Comparison of ENCODE assay signal across 25 cellular contexts in the genomic region with DNA sequence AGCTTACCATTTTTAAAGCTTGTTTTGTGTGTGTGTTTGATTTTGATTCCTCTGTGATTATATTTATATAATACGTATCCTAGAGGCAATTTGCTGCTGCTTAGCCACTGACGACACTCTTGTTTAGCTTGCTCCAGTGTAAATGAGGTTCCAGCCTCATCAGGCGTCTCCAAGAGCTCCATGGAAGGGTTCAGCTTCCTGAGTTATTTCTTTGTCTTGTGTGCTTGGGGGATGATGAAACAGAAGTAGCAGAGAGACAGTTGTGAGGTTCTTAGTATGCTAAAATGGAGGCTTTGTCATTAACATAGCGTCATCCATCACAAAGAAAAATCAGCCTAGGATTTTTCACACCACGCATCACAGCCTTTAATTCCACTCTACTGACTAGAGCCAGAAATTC.
"Had no signal": no experiment of that assay in that cellular context is flagged by ENCODE, and none has a peak within 500 bp of the region (broad histone marks: within the 10 kb centered on the region; RNA-seq: fewer than 3 reads in every experiment).

No MANE protein-coding gene starts in this region.

- H3K4me3 ChIP-seq: mucosa of descending colon, prostate gland, skin epidermis, upper lobe of right lung had no signal

- H3K27ac ChIP-seq: epithelial cell of prostate, prostate gland, skin epidermis, upper lobe of right lung had no signal

- H3K4me3 Mint-ChIP-seq: activated naive CD4-positive, alpha-beta T cell treated with anti-CD3 and anti-CD28 coated beads for 36 hours; activated naive CD8-positive, alpha-beta T cell treated with anti-CD3 and anti-CD28 coated beads, Interleukin-2, amount 50 U/mL, for 24 hours; dendritic cell treated with granulocyte-macrophage colony-stimulating factor and Interleukin-4, amounts not matched to agents 40 ng/mL and 50 ng/mL, for 4 days; naive thymus-derived CD8-positive, alpha-beta T cell; stimulated activated naive CD8-positive, alpha-beta T cell treated with anti-CD3 and anti-CD28 coated beads, Interleukin-15, Interleukin-2, amounts not matched to agents 100 ng/mL and 50 ng/mL, for 24 hours had no signal

- ATAC-seq: activated naive CD8-positive, alpha-beta T cell treated with anti-CD3 and anti-CD28 coated beads, Interleukin-2, amount 50 U/mL, for 24 hours; left lobe of liver; mucosa of descending colon; naive thymus-derived CD8-positive, alpha-beta T cell; right cardiac atrium; SK-N-SH treated with all-trans-retinoic acid at 6 μM for 48 hours; upper lobe of right lung had no signal

- H3K36me3 ChIP-seq: prostate gland, upper lobe of right lung had no signal

- DNase-seq: activated CD4-positive, CD25-positive, alpha-beta regulatory T cell treated with anti-CD3 and anti-CD28 coated beads, Interleukin-2, amount 50 U/mL, for 72 hours; activated naive CD4-positive, alpha-beta T cell treated with anti-CD3 and anti-CD28 coated beads for 36 hours; activated naive CD8-positive, alpha-beta T cell treated with anti-CD3 and anti-CD28 coated beads, Interleukin-2, amount 50 U/mL, for 24 hours; activated T-cell treated with anti-CD3 and anti-CD28 coated beads, Interleukin-2, amount 50 U/mL, for 1 hour; aorta; effector memory CD4-positive, alpha-beta T cell; islet precursor cell; mammary epithelial cell; mucosa of descending colon; naive thymus-derived CD8-positive, alpha-beta T cell; occipital lobe; right cardiac atrium; stimulated activated CD4-positive, alpha-beta T cell treated with anti-CD3 and anti-CD28 coated beads, Interleukin-4, amount 100 ng/mL, for 4 hours; stimulated activated CD8-positive, alpha-beta memory T cell treated with anti-CD3 and anti-CD28 coated beads, Interleukin-4, amount 100 ng/mL, for 48 hours; T-helper 1 cell; T1000; upper lobe of right lung had no signal

- H3K27ac Mint-ChIP-seq: activated naive CD4-positive, alpha-beta T cell treated with anti-CD3 and anti-CD28 coated beads for 36 hours; activated naive CD8-positive, alpha-beta T cell treated with anti-CD3 and anti-CD28 coated beads, Interleukin-2, amount 50 U/mL, for 24 hours; activated T-helper 2 cell treated with anti-CD3 and anti-CD28 coated beads, Interferon-gamma antibody, Interleukin-2, Interleukin-4, amounts not matched to agents 10 μg/mL and 5 μg/mL and 100 μg/mL, durations not matched to agents 14 hours and 24 hours and 36 hours; dendritic cell treated with granulocyte-macrophage colony-stimulating factor and Interleukin-4, amounts not matched to agents 40 ng/mL and 50 ng/mL, for 4 days; stimulated activated naive CD8-positive, alpha-beta T cell treated with anti-CD3 and anti-CD28 coated beads, Interleukin-15, Interleukin-2, amounts not matched to agents 100 ng/mL and 50 ng/mL, for 24 hours had no signal

- H3K36me3 Mint-ChIP-seq: naive thymus-derived CD8-positive, alpha-beta T cell had no signal

- H3K27me3 ChIP-seq: upper lobe of right lung had no signal

- H3K4me1 ChIP-seq: prostate gland, upper lobe of right lung had no signal

- H3K9me3 ChIP-seq: mucosa of descending colon, prostate gland, upper lobe of right lung had no signal

- H3K9me3 Mint-ChIP-seq: activated naive CD4-positive, alpha-beta T cell treated with anti-CD3 and anti-CD28 coated beads for 36 hours; activated naive CD8-positive, alpha-beta T cell treated with anti-CD3 and anti-CD28 coated beads, Interleukin-2, amount 50 U/mL, for 24 hours; activated T-helper 2 cell treated with anti-CD3 and anti-CD28 coated beads, Interferon-gamma antibody, Interleukin-2, Interleukin-4, amounts not matched to agents 10 μg/mL and 5 μg/mL and 100 μg/mL, durations not matched to agents 14 hours and 24 hours and 36 hours; dendritic cell treated with granulocyte-macrophage colony-stimulating factor and Interleukin-4, amounts not matched to agents 40 ng/mL and 50 ng/mL, for 4 days; naive thymus-derived CD8-positive, alpha-beta T cell; stimulated activated naive CD8-positive, alpha-beta T cell treated with anti-CD3 and anti-CD28 coated beads, Interleukin-15, Interleukin-2, amounts not matched to agents 100 ng/mL and 50 ng/mL, for 24 hours had no signal
